Comparison of ENCODE assay signal across 17 cellular contexts in the genomic region with DNA sequence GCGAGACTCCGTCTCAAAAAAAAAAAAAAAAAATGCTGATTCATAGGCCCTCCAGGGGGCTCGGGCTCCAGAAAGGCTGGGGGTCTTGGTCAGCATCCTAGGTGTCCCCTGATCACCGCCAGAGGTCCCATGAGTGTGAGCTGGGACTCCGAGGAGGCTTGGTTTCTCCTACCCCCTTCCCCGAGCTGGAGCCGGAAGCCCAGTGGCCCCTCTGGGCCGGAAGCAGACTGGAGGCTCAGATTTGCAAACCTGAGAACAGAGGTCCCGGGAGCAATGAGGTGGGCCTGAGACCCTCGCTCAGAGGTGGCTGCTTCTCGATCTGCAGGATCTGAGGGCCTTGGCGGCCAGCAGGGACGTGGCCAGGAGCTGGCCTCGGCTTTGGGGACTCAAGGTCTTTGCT. TPM values are rescaled to one million over a fixed set of nuclear protein-coding genes. Genes with fewer than 3 reads are reported as not detected.
A peak's percentile ranks its signal among the peaks of the same experiment; 100 is the strongest.
DNase-seq lines count a peak whose midpoint lies in the region; ATAC-seq, FAIRE-seq and TF ChIP-seq lines count a peak whose summit lies in the region.
"Had no signal": no experiment of that assay in that cellular context is flagged by ENCODE, and none has a peak within 500 bp of the region (broad histone marks: within the 10 kb centered on the region; RNA-seq: fewer than 3 reads in every experiment).

No MANE protein-coding gene starts in this region.

- no peak for FAIRE-seq in K562 (lab: Jason Lieb, UNC)
- FAIRE-seq: A549 had no signal

- H3K9ac ChIP-seq in BLaER1 treated with 17β-estradiol and CSF1 and Interleukin-3, amounts not matched to agents 10 nM and 100 nM = peak overlapping the region in 2 of 11 experiments; percentile 2 to 4; a peak in 1 of 22 replicates
- H3K9ac ChIP-seq in K562 (ENCODE audit: insufficient read depth in 1 of 2, low read depth in 2 of 2, low read length in 2 of 2) = peak overlapping the region in 1 of 2 experiments; percentile 84; a peak in 1 of 4 replicates
- H3K9ac ChIP-seq: GM23248 had no signal

- no peak for TF ChIP-seq RAD21 in K562 (CRISPR knock-in tag; conservative IDR thresholded peaks at IDR 0.05 in 1 of 2, IDR thresholded peaks at IDR 0.05 in 1 of 2)

- TF ChIP-seq EP300 in K562 (IDR thresholded peaks at IDR 0.05; ENCODE audit: low read length) = no peak

- DNase-seq in GM20000 (ENCODE audit: low spot score) (peak; percentile 50), K562 (ENCODE audit: extremely low read depth in 1 of 4, low spot score in 3 of 4) (peak in 1 of 4 experiments; percentile 11), NCI-H1417 treated with DMSO at 0.1 percent for 48 hours (lab: John Stamatoyannopoulos, UW) (no peak)
- DNase-seq: C1 segment of cervical spinal cord; CD8-positive, alpha-beta memory T cell; GM23248; NCI-H1105; NCI-H1694 treated with DMSO at 0.1 percent for 48 hours; NCI-H510A; NCI-H748 treated with DMSO at 0.1 percent for 48 hours; NK-92 treated with Interleukin-12 subunit alpha and Interleukin-12 subunit beta, amount 100 ng/mL, for 24 hours; SIG-M5; T-helper 1 cell had no signal

- TF ChIP-seq CTCF in GM20000 (IDR thresholded peaks at IDR 0.05; ENCODE audit: extremely low read depth, missing control alignments) (no peak), K562 (IDR thresholded peaks at IDR 0.05 in 2 of 3, conservative IDR thresholded peaks at IDR 0.05 in 1 of 3; ENCODE audit: insufficient read depth in 2 of 3, low read depth in 1 of 3, low read length in 3 of 3) (no peak)

- peaks cover 18 to 66% (median 55%) of the 10 kb centered on the region in 10 experiments; a peak in 18 of 20 replicates for H3K4me1 ChIP-seq in BLaER1 treated with 17β-estradiol and CSF1 and Interleukin-3, amounts not matched to agents 10 nM and 100 nM
- H3K4me1 ChIP-seq in K562 (replicated peaks in 1 of 2; ENCODE audit: control insufficient read depth in 2 of 2, insufficient read depth in 2 of 2, low read length in 2 of 2) = peaks cover 10 to 54% of the 10 kb centered on the region in 2 experiments

- no TSS peak for BruUV-seq in K562 (replicated peaks; lab: Mats Ljungman, UMichigan)

- H3K27me3 ChIP-seq in BLaER1 treated with 17β-estradiol and CSF1 and Interleukin-3, amounts not matched to agents 10 nM and 100 nM = peaks cover 39 to 62% (median 46%) of the 10 kb centered on the region in 11 experiments
- no peaks in the 10 kb centered on the region for H3K27me3 ChIP-seq in K562 (ENCODE audit: control insufficient read depth in 2 of 2, insufficient read depth in 2 of 2, low read length in 2 of 2)

- no peaks in the 10 kb centered on the region for H4K20me1 ChIP-seq in BLaER1 treated with 17β-estradiol and CSF1 and Interleukin-3, amounts not matched to agents 10 nM and 100 nM
- no peaks in the 10 kb centered on the region for H4K20me1 ChIP-seq in K562 (replicated peaks; ENCODE audit: control insufficient read depth, insufficient read depth, low read length)

- peaks cover 3% of the 10 kb centered on the region for H3K9me1 ChIP-seq in K562 (ENCODE audit: control insufficient read depth, insufficient read depth, low read length)

- peak overlapping the region; percentile 55; the same call in 1 of the 2 replicates for H2AFZ ChIP-seq in K562 (ENCODE audit: low read depth, low read length)
- H2AFZ ChIP-seq: GM23248 had no signal

- intact Hi-C loops in K562 (cut with micrococcal nuclease) = no loop called here

- POLR2A ChIA-PET in K562 (lab: Yijun Ruan, JAX) = interaction anchor here (0.5 to 1.3 kb wide), 5 partner anchors 10 to 269 kb away, joined by 3 to 6 read pairs (median 3); a partner anchor contains a TSS

- CTCF ChIA-PET in K562 (lab: Yijun Ruan, JAX; ENCODE audit: low intra/inter-chr PET ratio) = no interaction called here

- ATAC-seq in K562 (no peak), GM18909 (IDR thresholded peaks at IDR 0.05; ENCODE audit: poor library complexity, unreplicated experiment) (no peak)
- ATAC-seq: A549, SK-N-SH treated with all-trans-retinoic acid at 6 μM for 48 hours had no signal

- WGBS in K562 (ENCODE audit: insufficient coverage, low coverage, missing lambda C conversion rate) = 61% methylated on average over 10 of the region's 14 CpGs

- no peaks in the 10 kb centered on the region for H3K79me2 ChIP-seq in K562 (ENCODE audit: control insufficient read depth, insufficient read depth, low read length)

- no peak for TF ChIP-seq POLR2A in K562 (conservative IDR thresholded peaks at IDR 0.05)

- no peak overlapping the region for H3K4me3 ChIP-seq in BLaER1 treated with 17β-estradiol and CSF1 and Interleukin-3, amounts not matched to agents 10 nM and 100 nM
- no peak overlapping the region for H3K4me3 ChIP-seq in K562
- H3K4me3 ChIP-seq: A549, GM23248 had no signal

- no peaks in the 10 kb centered on the region for H3K36me3 ChIP-seq in BLaER1 treated with 17β-estradiol and CSF1 and Interleukin-3, amounts not matched to agents 10 nM and 100 nM
- no peaks in the 10 kb centered on the region for H3K36me3 ChIP-seq in K562 (ENCODE audit: control insufficient read depth, insufficient read depth, low read length)

- H3K27ac ChIP-seq in BLaER1 treated with 17β-estradiol and CSF1 and Interleukin-3, amounts not matched to agents 10 nM and 100 nM = peak overlapping the region in 1 of 11 experiments; percentile 22; a peak in 1 of 22 replicates
- H3K27ac ChIP-seq in K562 (ENCODE audit: extremely low read depth, low read depth, low read length) = no peak overlapping the region
- H3K27ac ChIP-seq: GM23248 had no signal

- no peaks in the 10 kb centered on the region for H3K9me3 ChIP-seq in BLaER1 treated with 17β-estradiol and CSF1 and Interleukin-3, amounts not matched to agents 10 nM and 100 nM (replicated peaks in 1 of 11)
- no peaks in the 10 kb centered on the region for H3K9me3 ChIP-seq in K562 (replicated peaks; ENCODE audit: control insufficient read depth, insufficient read depth, low read depth, low read length)
- H3K9me3 ChIP-seq: A549 had no signal

- peak overlapping the region; percentile 35 to 77 (median 51) for H3K4me2 ChIP-seq in BLaER1 treated with 17β-estradiol and CSF1 and Interleukin-3, amounts not matched to agents 10 nM and 100 nM
- H3K4me2 ChIP-seq in K562 (ENCODE audit: insufficient read depth, low read length) = no peak overlapping the region
- H3K4me2 ChIP-seq: A549 had no signal

- in situ Hi-C loops in K562 (cut with MboI) = no loop called here

RNA-seq across cellular contexts. Expression of a gene that starts 41.5 kb away (rescaled TPM):
- not detected in 2 replicates for total RNA-seq in K562 (2011; cell fraction: chromatin; rRNA removed; ENCODE audit: low replicate concordance)
- total RNA-seq in K562 (2011; cell fraction: nucleolus; rRNA removed) = not detected in 2 replicates
- total RNA-seq in K562 (2011; cell fraction: nucleoplasm; rRNA removed) = not detected in 2 replicates
- total RNA-seq in K562 (2014; rRNA removed) (0.16 TPM in 1 of 2 replicates, not detected in the other), K562 (2014; rRNA removed; fragmentation: Illumina TruSeq; extraction: Trizol) (not detected in 2 replicates), K562 (2015; rRNA removed; fragmentation: Illumina TruSeq; extraction: Trizol) (not detected in 2 replicates), K562 (2021) (0.38 and 0.44 TPM in 2 replicates)
- polyA plus RNA-seq in K562 (2011; rRNA removed) (0.11 and 0.27 TPM in 2 replicates), K562 (2014; fragmentation: Illumina TruSeq; extraction: Trizol) (not detected in 2 replicates), K562 (2014; fragmentation: Nextera tagmentation; extraction: Ambion mirVana) (not detected), K562 (2014; rRNA removed) (0.12 and 0.15 TPM in 2 replicates)
- polyA plus RNA-seq in K562 (2011; cell fraction: cytosol; rRNA removed) = 0.34 and 0.88 TPM in 2 replicates
- polyA plus RNA-seq in K562 (2011; cell fraction: nucleus; rRNA removed) = 0.24 and 0.25 TPM in 2 replicates
- not detected in 2 replicates for polyA plus RNA-seq in K562 (2012)
- not detected in 2 replicates for polyA minus RNA-seq in K562 (2011; rRNA and poly(A)+ RNA removed)
- polyA minus RNA-seq in K562 (2011; cell fraction: cytosol; rRNA and poly(A)+ RNA removed) = not detected in 2 replicates
- not detected in 2 replicates for polyA minus RNA-seq in K562 (2011; cell fraction: nucleus; rRNA and poly(A)+ RNA removed)
- total RNA-seq: CD8-positive, alpha-beta memory T cell; GM23248 had no signal
- polyA plus RNA-seq: CD8-positive, alpha-beta memory T cell; GM23248 had no signal

RNA-seq across cellular contexts. Expression of a gene that starts 51.8 kb away (rescaled TPM):
- 6.3 and 26.6 TPM in 2 replicates for total RNA-seq in K562 (2011; cell fraction: chromatin; rRNA removed; ENCODE audit: low replicate concordance)
- 40.9 and 47.0 TPM in 2 replicates for total RNA-seq in K562 (2011; cell fraction: nucleolus; rRNA removed)
- 20.7 and 26.9 TPM in 2 replicates for total RNA-seq in K562 (2011; cell fraction: nucleoplasm; rRNA removed)
- total RNA-seq in K562 (2014; rRNA removed) (72.2 and 108 TPM in 2 replicates), K562 (2014; rRNA removed; fragmentation: Illumina TruSeq; extraction: Trizol) (1.3 and 2.8 TPM in 2 replicates), K562 (2015; rRNA removed; fragmentation: Illumina TruSeq; extraction: Trizol) (40.3 and 42.6 TPM in 2 replicates), K562 (2021) (81.9 and 85.0 TPM in 2 replicates)
- polyA plus RNA-seq in K562 (2011; rRNA removed) (20.3 and 30.4 TPM in 2 replicates), K562 (2014; fragmentation: Illumina TruSeq; extraction: Trizol) (11.7 and 56.4 TPM in 2 replicates), K562 (2014; fragmentation: Nextera tagmentation; extraction: Ambion mirVana) (1 to 10 TPM in 1 of 2 experiments, under 1 TPM in 1; 0.66 to 2.7 TPM), K562 (2014; rRNA removed) (89.6 and 119 TPM in 2 replicates)
- 58.0 and 177 TPM in 2 replicates for polyA plus RNA-seq in K562 (2011; cell fraction: cytosol; rRNA removed)
- 28.1 and 53.8 TPM in 2 replicates for polyA plus RNA-seq in K562 (2011; cell fraction: nucleus; rRNA removed)
- polyA plus RNA-seq in K562 (2012) = 65.9 and 75.4 TPM in 2 replicates
- 4.8 and 6.1 TPM in 2 replicates for polyA minus RNA-seq in K562 (2011; rRNA and poly(A)+ RNA removed)
- 19.6 and 23.7 TPM in 2 replicates for polyA minus RNA-seq in K562 (2011; cell fraction: cytosol; rRNA and poly(A)+ RNA removed)
- 12.0 and 12.8 TPM in 2 replicates for polyA minus RNA-seq in K562 (2011; cell fraction: nucleus; rRNA and poly(A)+ RNA removed)

RNA-seq across cellular contexts. Expression of a gene that starts 56.6 kb away (rescaled TPM):
- 66.7 and 198 TPM in 2 replicates for total RNA-seq in K562 (2011; cell fraction: chromatin; rRNA removed; ENCODE audit: low replicate concordance)
- 157 and 164 TPM in 2 replicates for total RNA-seq in K562 (2011; cell fraction: nucleolus; rRNA removed)
- total RNA-seq in K562 (2011; cell fraction: nucleoplasm; rRNA removed) = 136 and 201 TPM in 2 replicates
- total RNA-seq in K562 (2014; rRNA removed) (253 and 295 TPM in 2 replicates), K562 (2014; rRNA removed; fragmentation: Illumina TruSeq; extraction: Trizol) (4.9 and 6.0 TPM in 2 replicates), K562 (2015; rRNA removed; fragmentation: Illumina TruSeq; extraction: Trizol) (108 and 142 TPM in 2 replicates), K562 (2021) (266 and 293 TPM in 2 replicates)
- polyA plus RNA-seq in K562 (2011; rRNA removed) (56.7 and 107 TPM in 2 replicates), K562 (2014; fragmentation: Illumina TruSeq; extraction: Trizol) (11.4 and 105 TPM in 2 replicates), K562 (2014; fragmentation: Nextera tagmentation; extraction: Ambion mirVana) (10 to 100 TPM; 28.2 to 60.6 TPM), K562 (2014; rRNA removed) (271 and 292 TPM in 2 replicates)
- 225 and 766 TPM in 2 replicates for polyA plus RNA-seq in K562 (2011; cell fraction: cytosol; rRNA removed)
- 159 and 202 TPM in 2 replicates for polyA plus RNA-seq in K562 (2011; cell fraction: nucleus; rRNA removed)
- 194 and 288 TPM in 2 replicates for polyA plus RNA-seq in K562 (2012)
- polyA minus RNA-seq in K562 (2011; rRNA and poly(A)+ RNA removed) = 32.1 and 38.2 TPM in 2 replicates
- 125 and 190 TPM in 2 replicates for polyA minus RNA-seq in K562 (2011; cell fraction: cytosol; rRNA and poly(A)+ RNA removed)
- 30.8 and 41.1 TPM in 2 replicates for polyA minus RNA-seq in K562 (2011; cell fraction: nucleus; rRNA and poly(A)+ RNA removed)

RNA-seq across cellular contexts. Expression of a gene that starts 58.0 kb away (rescaled TPM):
- total RNA-seq in K562 (2011; cell fraction: chromatin; rRNA removed; ENCODE audit: low replicate concordance) = 283 and 504 TPM in 2 replicates
- total RNA-seq in K562 (2011; cell fraction: nucleolus; rRNA removed) = 457 and 483 TPM in 2 replicates
- total RNA-seq in K562 (2011; cell fraction: nucleoplasm; rRNA removed) = 431 and 450 TPM in 2 replicates
- total RNA-seq in K562 (2014; rRNA removed) = 168 and 249 TPM in 2 replicates
- total RNA-seq in K562 (2014; rRNA removed; fragmentation: Illumina TruSeq; extraction: Trizol) = 189 and 200 TPM in 2 replicates
- total RNA-seq in K562 (2015; rRNA removed; fragmentation: Illumina TruSeq; extraction: Trizol) = 176 and 206 TPM in 2 replicates
- total RNA-seq in K562 (2021) = 181 and 222 TPM in 2 replicates
- 124 and 166 TPM in 2 replicates for polyA plus RNA-seq in K562 (2011; rRNA removed)
- 92.3 and 201 TPM in 2 replicates for polyA plus RNA-seq in K562 (2011; cell fraction: cytosol; rRNA removed)
- 882 and 1,025 TPM in 2 replicates for polyA plus RNA-seq in K562 (2011; cell fraction: nucleus; rRNA removed)
- 288 and 291 TPM in 2 replicates for polyA plus RNA-seq in K562 (2012)
- 222 and 345 TPM in 2 replicates for polyA plus RNA-seq in K562 (2014; fragmentation: Illumina TruSeq; extraction: Trizol)
- 10 to 100 TPM; 20.5 to 21.4 TPM for polyA plus RNA-seq in K562 (2014; fragmentation: Nextera tagmentation; extraction: Ambion mirVana)
- polyA plus RNA-seq in K562 (2014; rRNA removed) = 306 and 327 TPM in 2 replicates
- 46.9 and 50.4 TPM in 2 replicates for polyA minus RNA-seq in K562 (2011; rRNA and poly(A)+ RNA removed)
- 50.4 and 50.8 TPM in 2 replicates for polyA minus RNA-seq in K562 (2011; cell fraction: cytosol; rRNA and poly(A)+ RNA removed)
- 117 and 135 TPM in 2 replicates for polyA minus RNA-seq in K562 (2011; cell fraction: nucleus; rRNA and poly(A)+ RNA removed)
